In the genomic region with DNA sequence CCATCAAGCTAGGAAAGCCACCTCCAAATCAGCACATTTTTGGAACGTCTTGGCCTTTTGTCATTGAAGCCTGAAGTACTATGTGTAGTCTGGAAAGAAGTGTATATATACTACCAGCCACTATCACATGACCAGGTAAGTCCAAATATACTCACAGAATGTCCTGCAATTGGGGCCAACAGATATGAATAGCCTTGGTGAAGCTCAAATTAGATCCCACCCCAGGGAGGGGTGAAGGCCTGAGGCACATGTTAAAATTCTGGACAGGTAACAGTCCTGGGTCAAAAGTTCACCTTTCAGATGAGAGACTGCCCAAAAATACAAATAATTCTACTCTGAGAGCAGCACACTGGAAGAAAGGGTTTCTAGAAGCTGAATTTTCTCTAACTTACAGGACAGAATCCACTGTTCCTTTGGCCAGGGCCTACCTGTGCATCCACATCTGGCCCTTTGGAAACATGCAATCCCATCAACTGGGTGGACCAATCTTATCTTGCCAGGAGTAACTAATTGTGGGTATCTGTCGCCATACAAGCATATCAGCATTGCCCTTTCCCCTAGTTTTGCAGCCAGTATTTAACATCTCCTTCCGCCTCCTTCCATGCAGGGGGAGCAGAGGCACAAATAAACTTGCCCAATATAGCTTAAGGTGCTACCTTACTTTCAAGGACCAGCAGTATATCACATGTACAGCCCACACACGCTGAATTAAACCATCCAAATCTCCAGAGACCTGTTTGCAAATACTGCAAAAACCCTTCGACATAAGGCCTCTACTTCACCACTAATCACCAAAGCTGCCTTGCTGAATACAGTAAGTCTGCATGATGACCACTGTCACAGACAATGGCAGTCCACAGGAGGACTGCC, we compare ENCODE assay signal across 20 cellular contexts.
DNase-seq lines count a peak whose midpoint lies in the region; ATAC-seq and TF ChIP-seq lines count a peak whose summit lies in the region.
"Had no signal": no experiment of that assay in that cellular context is flagged by ENCODE, and none has a peak within 500 bp of the region (broad histone marks: within the 10 kb centered on the region; RNA-seq: fewer than 3 reads in every experiment).

No MANE protein-coding gene starts in this region.

- H3K27me3 Mint-ChIP-seq in stimulated activated naive CD8-positive, alpha-beta T cell treated with anti-CD3 and anti-CD28 coated beads, Interleukin-15, Interleukin-2, amounts not matched to agents 100 ng/mL and 50 ng/mL, for 24 hours = no peaks in the 10 kb centered on the region
- no peaks in the 10 kb centered on the region for H3K27me3 Mint-ChIP-seq in stimulated activated naive CD8-positive, alpha-beta T cell treated with anti-CD3 and anti-CD28 coated beads, Interleukin-15, amount 100 ng/mL, for 72 hours
- H3K27me3 Mint-ChIP-seq in endodermal cell (ENCODE audit: insufficient read depth) = no peaks in the 10 kb centered on the region
- H3K27me3 Mint-ChIP-seq: activated B cell treated with CpG ODN at 0.5 μM for 24 hours; activated naive CD4-positive, alpha-beta T cell treated with anti-CD3 and anti-CD28 coated beads, Interleukin-2, amount 50 U/mL, for 24 hours had no signal

- TF ChIP-seq CTCF in endodermal cell (conservative IDR thresholded peaks at IDR 0.05) = no peak
- no peak for TF ChIP-seq CTCF in left lung (IDR thresholded peaks at IDR 0.05)

- H3K4me1 ChIP-seq in endodermal cell (ENCODE audit: control insufficient read depth, insufficient read depth, low read length) (peaks cover 4% of the 10 kb centered on the region), left lung (no peaks in the 10 kb centered on the region)
- H3K4me1 ChIP-seq: Peyer's patch, tibial artery had no signal

- DNase-seq in stimulated activated naive CD8-positive, alpha-beta T cell treated with anti-CD3 and anti-CD28 coated beads, Interleukin-15, amount 100 ng/mL, for 72 hours = no peak
- DNase-seq in endodermal cell = no peak
- no peak for DNase-seq in left lung
- DNase-seq in NCI-H1105 (lab: John Stamatoyannopoulos, UW) = no peak
- DNase-seq in pons (ENCODE audit: low spot score) = no peak
- no peak for DNase-seq in RPMI8226
- no peak for DNase-seq in NCI-H187 treated with DMSO at 0.1 percent for 48 hours (lab: John Stamatoyannopoulos, UW)
- DNase-seq: activated B cell treated with CpG ODN at 0.5 μM for 24 hours; activated CD8-positive, alpha-beta memory T cell treated with anti-CD3 and anti-CD28 coated beads, Interleukin-2, amount 50 U/mL, for 4 hours; Calu3; GF-D8; hippocampal formation; KG1; left colon; NCI-H1694; NCI-H510A; Peyer's patch; tibial artery had no signal

- H3K4me1 Mint-ChIP-seq in stimulated activated naive CD8-positive, alpha-beta T cell treated with anti-CD3 and anti-CD28 coated beads, Interleukin-15, Interleukin-2, amounts not matched to agents 100 ng/mL and 50 ng/mL, for 24 hours (ENCODE audit: low read depth) = peaks cover 23% of the 10 kb centered on the region
- peaks cover 20% of the 10 kb centered on the region for H3K4me1 Mint-ChIP-seq in stimulated activated naive CD8-positive, alpha-beta T cell treated with anti-CD3 and anti-CD28 coated beads, Interleukin-15, amount 100 ng/mL, for 72 hours
- peaks cover 26% of the 10 kb centered on the region for H3K4me1 Mint-ChIP-seq in endodermal cell
- H3K4me1 Mint-ChIP-seq: activated B cell treated with CpG ODN at 0.5 μM for 24 hours had no signal

- no peak overlapping the region for H3K27ac ChIP-seq in endodermal cell (ENCODE audit: low read depth, low read length)
- no peak overlapping the region for H3K27ac ChIP-seq in left lung
- H3K27ac ChIP-seq: tibial artery had no signal

- no peak overlapping the region for H3K9ac ChIP-seq in endodermal cell (ENCODE audit: extremely low read depth, low read length, poor library complexity, severe bottlenecking)

- H3K27ac Mint-ChIP-seq in stimulated activated naive CD8-positive, alpha-beta T cell treated with anti-CD3 and anti-CD28 coated beads, Interleukin-15, Interleukin-2, amounts not matched to agents 100 ng/mL and 50 ng/mL, for 24 hours = peak overlapping the region; percentile 83
- no peak overlapping the region for H3K27ac Mint-ChIP-seq in stimulated activated naive CD8-positive, alpha-beta T cell treated with anti-CD3 and anti-CD28 coated beads, Interleukin-15, amount 100 ng/mL, for 72 hours
- peak overlapping the region; percentile 67 for H3K27ac Mint-ChIP-seq in endodermal cell
- H3K27ac Mint-ChIP-seq: activated B cell treated with CpG ODN at 0.5 μM for 24 hours had no signal

- peaks cover 84% of the 10 kb centered on the region for H3K36me3 ChIP-seq in endodermal cell (ENCODE audit: control insufficient read depth, insufficient read depth, low read length)
- peaks cover 0 to 84% of the 10 kb centered on the region in 2 donors for H3K36me3 ChIP-seq in left lung

- WGBS in endodermal cell (ENCODE audit: insufficient coverage in 1 of 2, insufficient read length in 1 of 2), 2 experiments = 90 to 94% methylated on average over 3 to 5 of the region's 5 CpGs

- H3K9me3 ChIP-seq in endodermal cell (ENCODE audit: control insufficient read depth, low read length) (no peaks in the 10 kb centered on the region), left lung (no peaks in the 10 kb centered on the region)
- H3K9me3 ChIP-seq: Peyer's patch, tibial artery had no signal

- no peak for ATAC-seq in stimulated activated naive CD8-positive, alpha-beta T cell treated with anti-CD3 and anti-CD28 coated beads, Interleukin-15, amount 100 ng/mL, for 72 hours
- ATAC-seq in left lung = peak; percentile 14

- H3K4me3 ChIP-seq in endodermal cell (ENCODE audit: low read length) (no peak overlapping the region), left lung (no peak overlapping the region)
- H3K4me3 ChIP-seq: Peyer's patch, tibial artery had no signal

- intact Hi-C loops in left lung (cut with DNase I) = no loop called here

- H3K27me3 ChIP-seq in endodermal cell (ENCODE audit: control insufficient read depth, insufficient read depth, low read length, poor library complexity, severe bottlenecking) (no peaks in the 10 kb centered on the region), left lung (no peaks in the 10 kb centered on the region)
- H3K27me3 ChIP-seq: Peyer's patch, tibial artery had no signal

- H3K9me3 Mint-ChIP-seq in stimulated activated naive CD8-positive, alpha-beta T cell treated with anti-CD3 and anti-CD28 coated beads, Interleukin-15, Interleukin-2, amounts not matched to agents 100 ng/mL and 50 ng/mL, for 24 hours = no peaks in the 10 kb centered on the region
- H3K9me3 Mint-ChIP-seq in stimulated activated naive CD8-positive, alpha-beta T cell treated with anti-CD3 and anti-CD28 coated beads, Interleukin-15, amount 100 ng/mL, for 72 hours = no peaks in the 10 kb centered on the region
- no peaks in the 10 kb centered on the region for H3K9me3 Mint-ChIP-seq in endodermal cell
- H3K9me3 Mint-ChIP-seq: activated B cell treated with CpG ODN at 0.5 μM for 24 hours; activated naive CD4-positive, alpha-beta T cell treated with anti-CD3 and anti-CD28 coated beads, Interleukin-2, amount 50 U/mL, for 24 hours had no signal

- H3K4me3 Mint-ChIP-seq in stimulated activated naive CD8-positive, alpha-beta T cell treated with anti-CD3 and anti-CD28 coated beads, Interleukin-15, Interleukin-2, amounts not matched to agents 100 ng/mL and 50 ng/mL, for 24 hours = no peak overlapping the region
- no peak overlapping the region for H3K4me3 Mint-ChIP-seq in stimulated activated naive CD8-positive, alpha-beta T cell treated with anti-CD3 and anti-CD28 coated beads, Interleukin-15, amount 100 ng/mL, for 72 hours
- H3K4me3 Mint-ChIP-seq in endodermal cell = no peak overlapping the region
- H3K4me3 Mint-ChIP-seq: activated B cell treated with CpG ODN at 0.5 μM for 24 hours; activated naive CD4-positive, alpha-beta T cell treated with anti-CD3 and anti-CD28 coated beads, Interleukin-2, amount 50 U/mL, for 24 hours had no signal

- peaks cover 66% of the 10 kb centered on the region for H3K36me3 Mint-ChIP-seq in stimulated activated naive CD8-positive, alpha-beta T cell treated with anti-CD3 and anti-CD28 coated beads, Interleukin-15, Interleukin-2, amounts not matched to agents 100 ng/mL and 50 ng/mL, for 24 hours (ENCODE audit: low read depth)
- H3K36me3 Mint-ChIP-seq in endodermal cell (ENCODE audit: low read depth) = peaks cover 72% of the 10 kb centered on the region

Comparison
In these comparisons a context has a peak if more than half of its experiments do, and no peak if none do; other contexts are left out.
1. H3K27ac Mint-ChIP-seq: peak in stimulated activated naive CD8-positive, alpha-beta T cell treated with anti-CD3 and anti-CD28 coated beads, Interleukin-15, Interleukin-2, amounts not matched to agents 100 ng/mL and 50 ng/mL, for 24 hours (single experiment) and endodermal cell (single experiment); none in stimulated activated naive CD8-positive, alpha-beta T cell treated with anti-CD3 and anti-CD28 coated beads, Interleukin-15, amount 100 ng/mL, for 72 hours (0 of 2).